30 cellular contexts compared by ENCODE assay signal in the genomic region with DNA sequence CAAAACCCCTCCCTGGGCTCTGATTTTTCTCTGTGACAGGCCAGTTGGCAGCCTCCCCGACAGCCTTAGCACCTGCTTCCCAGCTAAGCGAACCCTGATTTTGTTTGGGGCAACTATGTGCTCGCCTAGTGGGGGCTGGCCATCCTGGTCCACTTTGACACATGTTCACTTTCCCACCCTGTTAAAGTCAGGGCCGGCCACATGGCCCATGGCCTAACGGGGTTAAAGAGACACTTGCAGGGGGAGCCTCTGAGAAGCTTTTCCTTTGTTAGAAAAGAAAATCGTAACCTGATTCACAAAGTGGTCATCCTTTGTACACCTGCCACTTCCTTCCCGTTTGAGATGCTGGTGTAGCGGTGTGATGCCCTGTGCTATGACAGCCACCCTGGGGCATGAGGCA. TPM values are rescaled to one million over a fixed set of nuclear protein-coding genes. Genes with fewer than 3 reads are reported as not detected.
DNase-seq lines count a peak whose midpoint lies in the region; ATAC-seq and TF ChIP-seq lines count a peak whose summit lies in the region.
"Had no signal": no experiment of that assay in that cellular context is flagged by ENCODE, and none has a peak within 500 bp of the region (broad histone marks: within the 10 kb centered on the region; RNA-seq: fewer than 3 reads in every experiment).

No MANE protein-coding gene starts in this region.

- no peaks in the 10 kb centered on the region for H3K36me3 Mint-ChIP-seq in brain
- no peaks in the 10 kb centered on the region for H3K36me3 Mint-ChIP-seq in natural killer cell treated with Interleukin-12 subunit alpha and Interleukin-12 subunit beta and Interleukin-15 and Interleukin-18, amount 100 ng/mL, for 72 hours

- no peak for DNase-seq in stimulated activated naive CD8-positive, alpha-beta T cell treated with anti-CD3 and anti-CD28 coated beads, Interleukin-15, amount 100 ng/mL, for 72 hours
- DNase-seq in stimulated activated naive CD8-positive, alpha-beta T cell treated with anti-CD3 and anti-CD28 coated beads, Interleukin-15, Interleukin-2, amounts not matched to agents 100 U/mL and 50 U/mL, for 24 hours: no peak
- DNase-seq in natural killer cell treated with Interleukin-12 subunit alpha and Interleukin-12 subunit beta and Interleukin-15 and Interleukin-18, amount 100 ng/mL, for 72 hours (ENCODE audit: low spot score): no peak
- no peak for DNase-seq in uterus
- DNase-seq: activated CD4-positive, alpha-beta T cell treated with anti-CD3 and anti-CD28 coated beads for 1 hour; activated naive CD4-positive, alpha-beta T cell treated with anti-CD3 and anti-CD28 coated beads for 36 hours; activated T-cell treated with anti-CD3 and anti-CD28 coated beads, Interleukin-2, amount 50 U/mL, for 4 hours; Caco-2; central memory CD4-positive, alpha-beta T cell; DMS79; gastrocnemius medialis; GF-D8; KBM-7; left colon; MG63; NCI-H1105 treated with DMSO at 0.1 percent for 48 hours; NCI-H2029; NCI-H69; SIG-M5; small intestine; upper lobe of right lung had no signal

- no peaks in the 10 kb centered on the region for H3K36me3 ChIP-seq in uterus
- H3K36me3 ChIP-seq: BLaER1, gastrocnemius medialis, HAP-1, MG63, pancreas, upper lobe of right lung had no signal

- no peak overlapping the region for H3K27ac Mint-ChIP-seq in stimulated activated naive CD8-positive, alpha-beta T cell treated with anti-CD3 and anti-CD28 coated beads, Interleukin-15, amount 100 ng/mL, for 72 hours
- peak overlapping the region in 1 of 5 experiments; percentile 80 for H3K27ac Mint-ChIP-seq in brain
- H3K27ac Mint-ChIP-seq in natural killer cell treated with Interleukin-12 subunit alpha and Interleukin-12 subunit beta and Interleukin-15 and Interleukin-18, amount 100 ng/mL, for 72 hours: no peak overlapping the region
- H3K27ac Mint-ChIP-seq: activated naive CD4-positive, alpha-beta T cell treated with anti-CD3 and anti-CD28 coated beads for 36 hours had no signal

- H3K4me3 Mint-ChIP-seq in stimulated activated naive CD8-positive, alpha-beta T cell treated with anti-CD3 and anti-CD28 coated beads, Interleukin-15, amount 100 ng/mL, for 72 hours: peak overlapping the region; percentile 52 to 53
- H3K4me3 Mint-ChIP-seq in brain: peak overlapping the region; percentile 75 to 81 (median 77)
- H3K4me3 Mint-ChIP-seq in natural killer cell treated with Interleukin-12 subunit alpha and Interleukin-12 subunit beta and Interleukin-15 and Interleukin-18, amount 100 ng/mL, for 72 hours: peak overlapping the region; percentile 21
- H3K4me3 Mint-ChIP-seq: activated naive CD4-positive, alpha-beta T cell treated with anti-CD3 and anti-CD28 coated beads for 36 hours; activated T-cell treated with anti-CD3 and anti-CD28 coated beads, Interleukin-2, amount 50 U/mL, for 4 hours had no signal

- no peak for ATAC-seq in stimulated activated naive CD8-positive, alpha-beta T cell treated with anti-CD3 and anti-CD28 coated beads, Interleukin-15, amount 100 ng/mL, for 72 hours
- no peak for ATAC-seq in stimulated activated naive CD8-positive, alpha-beta T cell treated with anti-CD3 and anti-CD28 coated beads, Interleukin-15, Interleukin-2, amounts not matched to agents 100 U/mL and 50 U/mL, for 24 hours
- no peak for ATAC-seq in natural killer cell treated with Interleukin-12 subunit alpha and Interleukin-12 subunit beta and Interleukin-15 and Interleukin-18, amount 100 ng/mL, for 72 hours
- ATAC-seq in HG03521 (IDR thresholded peaks at IDR 0.05; ENCODE audit: unreplicated experiment): no peak
- ATAC-seq in HG02763 (IDR thresholded peaks at IDR 0.05; ENCODE audit: unreplicated experiment): no peak
- ATAC-seq in GM21423 (IDR thresholded peaks at IDR 0.05; ENCODE audit: unreplicated experiment): no peak
- ATAC-seq: activated T-cell treated with anti-CD3 and anti-CD28 coated beads, Interleukin-2, amount 50 U/mL, for 4 hours; gastrocnemius medialis; left colon; pancreas; upper lobe of right lung had no signal

- peaks cover 75% of the 10 kb centered on the region for H3K27me3 Mint-ChIP-seq in stimulated activated naive CD8-positive, alpha-beta T cell treated with anti-CD3 and anti-CD28 coated beads, Interleukin-15, amount 100 ng/mL, for 72 hours
- H3K27me3 Mint-ChIP-seq in brain: peaks cover 38% of the 10 kb centered on the region
- peaks cover 30 to 38% of the 10 kb centered on the region in 2 donors for H3K27me3 Mint-ChIP-seq in natural killer cell treated with Interleukin-12 subunit alpha and Interleukin-12 subunit beta and Interleukin-15 and Interleukin-18, amount 100 ng/mL, for 72 hours

- H3K27ac ChIP-seq in uterus: no peak overlapping the region
- H3K27ac ChIP-seq: BLaER1, gastrocnemius medialis, hepatocyte, pancreas, upper lobe of right lung had no signal

- H3K4me1 ChIP-seq in uterus: peaks cover 0 to 8% of the 10 kb centered on the region in 2 donors
- H3K4me1 ChIP-seq: Caco-2, gastrocnemius medialis, HAP-1, pancreas, upper lobe of right lung had no signal

- H3K4me3 ChIP-seq in uterus: no peak overlapping the region
- H3K4me3 ChIP-seq: BLaER1, gastrocnemius medialis, HAP-1, hepatocyte, MG63, pancreas, upper lobe of right lung had no signal

- intact Hi-C loops in uterus (cut with DNase I; ENCODE audit: low total_unique reads): no loop called here

- H3K9me3 ChIP-seq in uterus: no peaks in the 10 kb centered on the region
- H3K9me3 ChIP-seq: Caco-2, gastrocnemius medialis, HAP-1, MG63, pancreas, upper lobe of right lung had no signal

- H3K9me3 Mint-ChIP-seq in stimulated activated naive CD8-positive, alpha-beta T cell treated with anti-CD3 and anti-CD28 coated beads, Interleukin-15, amount 100 ng/mL, for 72 hours: no peaks in the 10 kb centered on the region
- peaks cover 0 to 5% (median 2%) of the 10 kb centered on the region in 5 experiments for H3K9me3 Mint-ChIP-seq in brain
- H3K9me3 Mint-ChIP-seq in natural killer cell treated with Interleukin-12 subunit alpha and Interleukin-12 subunit beta and Interleukin-15 and Interleukin-18, amount 100 ng/mL, for 72 hours: no peaks in the 10 kb centered on the region
- H3K9me3 Mint-ChIP-seq: activated naive CD4-positive, alpha-beta T cell treated with anti-CD3 and anti-CD28 coated beads for 36 hours; activated T-cell treated with anti-CD3 and anti-CD28 coated beads, Interleukin-2, amount 50 U/mL, for 4 hours had no signal

- TF ChIP-seq CTCF in brain (conservative IDR thresholded peaks at IDR 0.05): no peak
- no peak for TF ChIP-seq CTCF in uterus (IDR thresholded peaks at IDR 0.05)

- peaks cover 0 to 10% of the 10 kb centered on the region in 2 donors for H3K27me3 ChIP-seq in uterus
- H3K27me3 ChIP-seq: BLaER1 had no signal

- no peaks in the 10 kb centered on the region for H3K4me1 Mint-ChIP-seq in stimulated activated naive CD8-positive, alpha-beta T cell treated with anti-CD3 and anti-CD28 coated beads, Interleukin-15, amount 100 ng/mL, for 72 hours
- H3K4me1 Mint-ChIP-seq in brain: peaks cover 9% of the 10 kb centered on the region
- peaks cover 0 to 3% of the 10 kb centered on the region in 2 donors for H3K4me1 Mint-ChIP-seq in natural killer cell treated with Interleukin-12 subunit alpha and Interleukin-12 subunit beta and Interleukin-15 and Interleukin-18, amount 100 ng/mL, for 72 hours (ENCODE audit: low read depth in 2 of 2)

- TF ChIP-seq POLR2A in uterus (IDR thresholded peaks at IDR 0.05): no peak

RNA-seq across cellular contexts. Expression of gene CACNA1B, which starts 1.3 kb away (rescaled TPM):
- polyA plus RNA-seq in brain (ENCODE audit: insufficient read depth, low read depth, low replicate concordance): 13.6 TPM
- under 1 TPM; 0.11 to 0.90 TPM for total RNA-seq in natural killer cell treated with Interleukin-12 subunit alpha and Interleukin-12 subunit beta and Interleukin-15 and Interleukin-18, amount 100 ng/mL, for 72 hours
- under 1 TPM in 2 of 4 donors, not detected in 2; 0.12 to 0.97 TPM for total RNA-seq in uterus
- total RNA-seq: subcutaneous adipose tissue had no signal

Comparison
In these comparisons a context has a peak if more than half of its experiments do, and no peak if none do; other contexts are left out.
1. H3K4me3 Mint-ChIP-seq: peak in every context shown above with its lines; median percentile 77 in brain; 52 in stimulated activated naive CD8-positive, alpha-beta T cell treated with anti-CD3 and anti-CD28 coated beads, Interleukin-15, amount 100 ng/mL, for 72 hours; 21 in natural killer cell treated with Interleukin-12 subunit alpha and Interleukin-12 subunit beta and Interleukin-15 and Interleukin-18, amount 100 ng/mL, for 72 hours.